20 cellular contexts compared by ENCODE assay signal in the genomic region with DNA sequence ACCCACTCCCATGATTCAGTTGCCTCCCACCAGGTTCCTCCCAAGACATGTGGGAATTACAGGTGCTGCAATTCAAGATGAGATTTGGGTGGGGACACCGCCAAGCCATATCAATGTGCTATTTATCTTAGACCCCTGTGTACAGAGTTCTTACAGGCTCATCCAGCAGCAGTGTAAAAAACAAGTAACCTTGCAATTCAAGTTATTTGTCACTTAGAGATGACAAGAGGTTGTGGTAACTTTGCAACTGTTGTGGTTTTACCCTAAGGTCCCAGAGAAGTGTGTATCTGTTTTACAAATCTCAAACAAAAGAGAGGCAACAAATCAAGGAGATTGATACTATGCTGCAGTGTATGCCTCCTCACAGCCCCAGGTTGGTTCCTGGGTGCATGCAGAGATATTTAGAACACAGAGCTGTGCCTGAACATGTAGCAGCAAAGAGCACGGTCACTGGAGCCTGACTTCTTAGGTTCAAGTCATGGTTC. TPM values are rescaled to one million over a fixed set of nuclear protein-coding genes. Genes with fewer than 3 reads are reported as not detected.
A peak's percentile ranks its signal among the peaks of the same experiment; 100 is the strongest.
DNase-seq lines count a peak whose midpoint lies in the region; ATAC-seq lines count a peak whose summit lies in the region.
"Had no signal": no experiment of that assay in that cellular context is flagged by ENCODE, and none has a peak within 500 bp of the region (broad histone marks: within the 10 kb centered on the region; RNA-seq: fewer than 3 reads in every experiment).

No MANE protein-coding gene starts in this region.

- ATAC-seq in HG03469 (IDR thresholded peaks at IDR 0.05; ENCODE audit: unreplicated experiment) = peak; percentile 44
- ATAC-seq in activated naive CD4-positive, alpha-beta T cell treated with anti-CD3 and anti-CD28 coated beads, Interleukin-2, amount 50 U/mL, for 72 hours = peak; percentile 42 to 78
- ATAC-seq in natural killer cell treated with Interleukin-12 subunit alpha and Interleukin-12 subunit beta and Interleukin-15 and Interleukin-18, amount 100 ng/mL, for 72 hours = peak in 1 of 2 donors; percentile 68
- ATAC-seq: heart right ventricle, right cardiac atrium, Right ventricle myocardium inferior had no signal

- peaks cover 15 to 33% of the 10 kb centered on the region in 2 donors for H3K9me3 Mint-ChIP-seq in activated naive CD4-positive, alpha-beta T cell treated with anti-CD3 and anti-CD28 coated beads, Interleukin-2, amount 50 U/mL, for 72 hours
- H3K9me3 Mint-ChIP-seq in natural killer cell treated with Interleukin-12 subunit alpha and Interleukin-12 subunit beta and Interleukin-15 and Interleukin-18, amount 100 ng/mL, for 72 hours = no peaks in the 10 kb centered on the region

- peaks cover 0 to 25% of the 10 kb centered on the region in 2 donors for H3K36me3 Mint-ChIP-seq in activated naive CD4-positive, alpha-beta T cell treated with anti-CD3 and anti-CD28 coated beads, Interleukin-2, amount 50 U/mL, for 72 hours
- no peaks in the 10 kb centered on the region for H3K36me3 Mint-ChIP-seq in natural killer cell treated with Interleukin-12 subunit alpha and Interleukin-12 subunit beta and Interleukin-15 and Interleukin-18, amount 100 ng/mL, for 72 hours
- H3K36me3 Mint-ChIP-seq: brain had no signal

- H3K4me1 Mint-ChIP-seq in natural killer cell treated with Interleukin-12 subunit alpha and Interleukin-12 subunit beta and Interleukin-15 and Interleukin-18, amount 100 ng/mL, for 72 hours (ENCODE audit: low read depth in 2 of 2) = peaks cover 27 to 37% of the 10 kb centered on the region in 2 donors
- H3K4me1 Mint-ChIP-seq: brain had no signal

- DNase-seq in activated gamma-delta T cell treated with Interleukin-2 at 50 U/mL for 16 hours (peak; percentile 22), activated gamma-delta T cell (lab: John Stamatoyannopoulos, UW) (no peak), posterior cingulate gyrus (no peak), NCI-H2171 (lab: John Stamatoyannopoulos, UW) (no peak), NCI-H524 (lab: John Stamatoyannopoulos, UW) (no peak)
- DNase-seq in activated naive CD4-positive, alpha-beta T cell treated with anti-CD3 and anti-CD28 coated beads, Interleukin-2, amount 50 U/mL, for 72 hours (ENCODE audit: low spot score in 2 of 2) = no peak
- no peak for DNase-seq in natural killer cell treated with Interleukin-12 subunit alpha and Interleukin-12 subunit beta and Interleukin-15 and Interleukin-18, amount 100 ng/mL, for 72 hours (ENCODE audit: low spot score)
- DNase-seq: activated CD4-positive, CD25-positive, alpha-beta regulatory T cell; dorsolateral prefrontal cortex; EL; GOT3; heart right ventricle; kidney; NCI-H1436 treated with DMSO at 0.1 percent for 48 hours; NCI-H226; nucleus accumbens; right cardiac atrium had no signal

- H3K4me3 Mint-ChIP-seq in natural killer cell treated with Interleukin-12 subunit alpha and Interleukin-12 subunit beta and Interleukin-15 and Interleukin-18, amount 100 ng/mL, for 72 hours = peak overlapping the region; percentile 16
- H3K4me3 Mint-ChIP-seq: brain had no signal

- intact Hi-C loops in posterior cingulate gyrus (cut with DNase I) = no loop called here

- H3K27me3 Mint-ChIP-seq in natural killer cell treated with Interleukin-12 subunit alpha and Interleukin-12 subunit beta and Interleukin-15 and Interleukin-18, amount 100 ng/mL, for 72 hours = peaks cover 0 to 2% of the 10 kb centered on the region in 2 donors

- peak overlapping the region; percentile 32 to 73 for H3K27ac Mint-ChIP-seq in activated naive CD4-positive, alpha-beta T cell treated with anti-CD3 and anti-CD28 coated beads, Interleukin-2, amount 50 U/mL, for 72 hours
- H3K27ac Mint-ChIP-seq in natural killer cell treated with Interleukin-12 subunit alpha and Interleukin-12 subunit beta and Interleukin-15 and Interleukin-18, amount 100 ng/mL, for 72 hours = peak overlapping the region; percentile 5 to 49
- H3K27ac Mint-ChIP-seq: brain had no signal

RNA-seq across cellular contexts. Expression of a gene that starts 11.5 kb away (rescaled TPM):
- 10 to 100 TPM; 29.4 to 45.9 TPM for total RNA-seq in activated naive CD4-positive, alpha-beta T cell treated with anti-CD3 and anti-CD28 coated beads, Interleukin-2, amount 50 U/mL, for 72 hours
- total RNA-seq in natural killer cell treated with Interleukin-12 subunit alpha and Interleukin-12 subunit beta and Interleukin-15 and Interleukin-18, amount 100 ng/mL, for 72 hours = 10 to 100 TPM; 26.2 to 30.7 TPM
